In genomic region chr15:100373037-100373896, GRCh38 we compare ENCODE assay signal across 9 cellular contexts. TPM values are rescaled to one million over a fixed set of nuclear protein-coding genes. Genes with fewer than 3 reads are reported as not detected.
DNase-seq lines count a peak whose midpoint lies in the region; ATAC-seq and TF ChIP-seq lines count a peak whose summit lies in the region.
"Had no signal": no experiment of that assay in that cellular context is flagged by ENCODE, and none has a peak within 500 bp of the region (broad histone marks: within the 10 kb centered on the region; RNA-seq: fewer than 3 reads in every experiment).

No MANE protein-coding gene starts in this region.

- H3K36me3 Mint-ChIP-seq in chondrocyte (ENCODE audit: low read depth) = peaks cover 8% of the 10 kb centered on the region
- peaks cover 6% of the 10 kb centered on the region for H3K36me3 Mint-ChIP-seq in stimulated activated memory B cell treated with anti-CD40 and anti-IgM and Interleukin-4, amounts not matched to agents 10 μg/mL and 1 μg/mL and 100 μg/mL, for 72 hours

- H3K9me3 Mint-ChIP-seq in chondrocyte (ENCODE audit: low read depth) = peaks cover 18% of the 10 kb centered on the region
- H3K9me3 Mint-ChIP-seq in stimulated activated memory B cell treated with anti-CD40 and anti-IgM and Interleukin-4, amounts not matched to agents 10 μg/mL and 1 μg/mL and 100 μg/mL, for 72 hours = peaks cover 18% of the 10 kb centered on the region

- peak overlapping the region; percentile 60 for H3K4me3 ChIP-seq in NT2/D1 (ENCODE audit: insufficient read length, low read depth)
- no peak overlapping the region for H3K4me3 ChIP-seq in foreskin fibroblast (ENCODE audit: low read depth in 1 of 2, low read length in 2 of 2)

- H3K27ac Mint-ChIP-seq in chondrocyte (ENCODE audit: unreplicated experiment) = no peak overlapping the region
- no peak overlapping the region for H3K27ac Mint-ChIP-seq in stimulated activated memory B cell treated with anti-CD40 and anti-IgM and Interleukin-4, amounts not matched to agents 10 μg/mL and 1 μg/mL and 100 μg/mL, for 72 hours

- H3K27me3 Mint-ChIP-seq in chondrocyte (ENCODE audit: low read depth) = peaks cover 40% of the 10 kb centered on the region
- H3K27me3 Mint-ChIP-seq in stimulated activated memory B cell treated with anti-CD40 and anti-IgM and Interleukin-4, amounts not matched to agents 10 μg/mL and 1 μg/mL and 100 μg/mL, for 72 hours = peaks cover 50% of the 10 kb centered on the region

- peaks cover 6% of the 10 kb centered on the region for H3K4me1 Mint-ChIP-seq in chondrocyte (ENCODE audit: low read depth)
- no peaks in the 10 kb centered on the region for H3K4me1 Mint-ChIP-seq in stimulated activated memory B cell treated with anti-CD40 and anti-IgM and Interleukin-4, amounts not matched to agents 10 μg/mL and 1 μg/mL and 100 μg/mL, for 72 hours

- peaks cover 17% of the 10 kb centered on the region for H3K9me3 ChIP-seq in NT2/D1 (ENCODE audit: insufficient read depth, low read length)

- TF ChIP-seq CTCF in chondrocyte (IDR thresholded peaks at IDR 0.05) (no peak), foreskin fibroblast (IDR thresholded peaks at IDR 0.05; ENCODE audit: low read depth, low read length) (no peak)

- H3K4me1 ChIP-seq in NT2/D1 (ENCODE audit: insufficient read depth, insufficient read length) = peaks cover 4% of the 10 kb centered on the region

- peak; percentile 75 for ATAC-seq in left lobe of liver
- ATAC-seq in stimulated activated memory B cell treated with anti-CD40 and anti-IgM and Interleukin-4, amounts not matched to agents 10 μg/mL and 1 μg/mL and 100 μg/mL, for 72 hours = peak; percentile 36

- peak overlapping the region; percentile 27 for H3K4me3 Mint-ChIP-seq in chondrocyte (ENCODE audit: unreplicated experiment)
- no peak overlapping the region for H3K4me3 Mint-ChIP-seq in stimulated activated memory B cell treated with anti-CD40 and anti-IgM and Interleukin-4, amounts not matched to agents 10 μg/mL and 1 μg/mL and 100 μg/mL, for 72 hours

- H3K27me3 ChIP-seq in NT2/D1 (ENCODE audit: insufficient read depth, insufficient read length) = peaks cover 14% of the 10 kb centered on the region

- no peak for DNase-seq in NT2/D1 (ENCODE audit: low read depth, low spot score)
- no peak for DNase-seq in chondrocyte (ENCODE audit: low spot score)
- no peak for DNase-seq in left lobe of liver (ENCODE audit: low spot score)
- DNase-seq in foreskin fibroblast = no peak
- DNase-seq in NCI-H1694 (lab: John Stamatoyannopoulos, UW) = no peak
- no peak for DNase-seq in posterior vena cava (ENCODE audit: low spot score)
- DNase-seq: amygdala had no signal

- no peaks in the 10 kb centered on the region for H3K36me3 ChIP-seq in NT2/D1 (ENCODE audit: insufficient read depth, insufficient read length, low read length)

- intact Hi-C loops in posterior vena cava (cut with DNase I) = no loop called here

- peak overlapping the region; percentile 85 for H3K9ac ChIP-seq in NT2/D1 (ENCODE audit: insufficient read length, low read depth)
- H3K9ac ChIP-seq: KMS-11 had no signal

RNA-seq across cellular contexts. Expression of gene ADAMTS17, which starts 31.5 kb away (rescaled TPM):
- 3.4 to 3.9 TPM (median 3.4 TPM) in 3 replicates for total RNA-seq in chondrocyte
- 22.4 TPM for total RNA-seq in left lobe of liver
- total RNA-seq in posterior vena cava = 1 to 10 TPM; 4.0 to 6.8 TPM
